Comparison of ENCODE assay signal across 1 cellular context in genomic region chr10:78948616-78949015, GRCh38.
TF ChIP-seq lines count a peak whose summit lies in the region.

No MANE protein-coding gene starts in this region.

TF ChIP-seq in HCT116, 20 proteins besides CTCF, POLR2A, EP300 and RAD21 (continued from another document):
- TF ChIP-seq ZNF274 (IDR thresholded peaks at IDR 0.05; ENCODE audit: low read depth, low read length) (no peak), CBX3 (IDR thresholded peaks at IDR 0.05; ENCODE audit: low read depth) (no peak), POLR2AphosphoS5 (IDR thresholded peaks at IDR 0.05; ENCODE audit: low read depth, low read length) (no peak), JUND (IDR thresholded peaks at IDR 0.05) (no peak), ATF3 (IDR thresholded peaks at IDR 0.05) (no peak), TCF7L2 (IDR thresholded peaks at IDR 0.05; ENCODE audit: borderline replicate concordance, extremely low read depth, insufficient read depth, insufficient read length) (no peak), ELF1 (IDR thresholded peaks at IDR 0.05; ENCODE audit: borderline replicate concordance, low read depth) (no peak)
TF ChIP-seq in HCT116: peak in this region for 0.
